In genomic region chr1:39670689-39671088, GRCh38 we compare ENCODE assay signal across 1 cellular context.
TF ChIP-seq lines count a peak whose summit lies in the region.

No MANE protein-coding gene starts in this region.

TF ChIP-seq in neural cell, 6 proteins besides CTCF, POLR2A, EP300 and RAD21 (continued from another document):
- TF ChIP-seq MXI1 (conservative IDR thresholded peaks at IDR 0.05; ENCODE audit: poor library complexity, severe bottlenecking) (no peak), EZH2 (IDR thresholded peaks at IDR 0.05; ENCODE audit: borderline replicate concordance, insufficient read depth, low read length, poor library complexity, severe bottlenecking) (no peak), SMC3 (conservative IDR thresholded peaks at IDR 0.05; ENCODE audit: poor library complexity) (no peak)
